ENCODE assay signal across 8 cellular contexts in genomic region chr22:31348009-31348337, GRCh38. TPM values are rescaled to one million over a fixed set of nuclear protein-coding genes. Genes with fewer than 3 reads are reported as not detected.
DNase-seq lines count a peak whose midpoint lies in the region; ATAC-seq, FAIRE-seq and TF ChIP-seq lines count a peak whose summit lies in the region.
"Not testable (repeated sequence)": the region's sequence is repeated elsewhere in the genome, so short reads cannot be mapped to it uniquely, and the experiment has no call there.

No MANE protein-coding gene starts in this region.

- H3K27ac Mint-ChIP-seq in activated naive CD8-positive, alpha-beta T cell treated with anti-CD3 and anti-CD28 coated beads, Interleukin-2, amount 10 ng/mL, durations not matched to agents 7 days and 5 days: peak overlapping the region; percentile 91
- peak overlapping the region; percentile 91 for H3K27ac Mint-ChIP-seq in nephron progenitor cell
- H3K27ac Mint-ChIP-seq in stimulated activated naive CD8-positive, alpha-beta T cell treated with anti-CD3 and anti-CD28 coated beads, Interleukin-15, amount 100 ng/mL, for 72 hours: peak overlapping the region in 1 of 2 donors; percentile 94

- CTCF ChIA-PET in AG04450 (lab: Charles Lee): not testable (repeated sequence)
- CTCF ChIA-PET in H1 (lab: Charles Lee; ENCODE audit: partially characterized antibody): interaction anchor here (1.3 kb wide), 1 partner anchor 15 kb away, joined by 3 read pairs; no protein-coding TSS in a partner anchor

- H3K27me3 Mint-ChIP-seq in activated naive CD8-positive, alpha-beta T cell treated with anti-CD3 and anti-CD28 coated beads, Interleukin-2, amount 10 ng/mL, durations not matched to agents 7 days and 5 days; nephron progenitor cell (ENCODE audit: low read depth, poor library complexity); stimulated activated naive CD8-positive, alpha-beta T cell treated with anti-CD3 and anti-CD28 coated beads, Interleukin-15, amount 100 ng/mL, for 72 hours: not testable (repeated sequence)

- H4K91ac ChIP-seq in H1 (replicated peaks; ENCODE audit: insufficient read length, low read length): peak overlapping the region; percentile 88

- H2BK5ac ChIP-seq in H1 (ENCODE audit: low read depth, low read length): 0 out of 2 replicates have a peak overlapping the region, but pooled peaks have one; percentile 90

- H2AFZ ChIP-seq in H1 (ENCODE audit: low read length): not testable (repeated sequence)

- peaks cover 12% of the 10 kb centered on the region; the same call in 1 of the 2 replicates for H3K36me3 ChIP-seq in SK-N-MC (ENCODE audit: insufficient read depth, low read length)
- peaks cover 0 to 14% (median 0%) of the 10 kb centered on the region in 4 experiments; a peak in 1 of 8 replicates for H3K36me3 ChIP-seq in H1 (ENCODE audit: control insufficient read depth in 2 of 4, insufficient read depth in 4 of 4, low read length in 3 of 4)
- H3K36me3 ChIP-seq in iPS-18a (ENCODE audit: control insufficient read depth, low read depth, low read length): not testable (repeated sequence)

- peak overlapping the region; percentile 98; the same call in 1 of the 2 replicates for H4K8ac ChIP-seq in H1 (ENCODE audit: extremely low read depth, insufficient read depth, low read length)

- H3K4ac ChIP-seq in H1 (replicated peaks; ENCODE audit: insufficient read length, low read depth, low read length): not testable (repeated sequence)

- not testable (repeated sequence) for TF ChIP-seq RAD21 in H1 (IDR thresholded peaks at IDR 0.05 in 1 of 2, conservative IDR thresholded peaks at IDR 0.05 in 1 of 2; ENCODE audit: low read depth in 2 of 2, low read length in 2 of 2)

- H2BK15ac ChIP-seq in H1 (ENCODE audit: low read length): not testable (repeated sequence)

- H3K18ac ChIP-seq in H1 (ENCODE audit: extremely low read depth, low read length): not testable (repeated sequence)

- not testable (repeated sequence) for H3K14ac ChIP-seq in H1 (ENCODE audit: insufficient read length)

- H3K9me3 ChIP-seq in AG04450 (ENCODE audit: control insufficient read depth, insufficient read depth, low read length); SK-N-MC (ENCODE audit: low read depth, low read length); H1 (ENCODE audit: insufficient read depth in 2 of 2, low read depth in 1 of 2, low read length in 1 of 2); iPS-18a (ENCODE audit: control insufficient read depth, low read depth, low read length): not testable (repeated sequence)

- H4K5ac ChIP-seq in H1 (ENCODE audit: insufficient read length, low read depth, low read length): not testable (repeated sequence)

- not testable (repeated sequence) for TF ChIP-seq POLR2A in H1 (IDR thresholded peaks at IDR 0.05; ENCODE audit: control extremely low read depth in 1 of 2, low read depth in 2 of 2, low read length in 2 of 2)

- not testable (repeated sequence) for H2AK5ac ChIP-seq in H1 (ENCODE audit: low read depth, low read length)

- H2BK12ac ChIP-seq in H1 (ENCODE audit: low read depth, low read length): not testable (repeated sequence)

- TF ChIP-seq EP300 in H1 (IDR thresholded peaks at IDR 0.05; ENCODE audit: borderline replicate concordance in 1 of 2, low read depth in 2 of 2, low read length in 2 of 2): not testable (repeated sequence)

- not testable (repeated sequence) for H2BK20ac ChIP-seq in H1 (ENCODE audit: low read length)

- peaks cover 11% of the 10 kb centered on the region for H3K36me3 Mint-ChIP-seq in activated naive CD8-positive, alpha-beta T cell treated with anti-CD3 and anti-CD28 coated beads, Interleukin-2, amount 10 ng/mL, durations not matched to agents 7 days and 5 days
- H3K36me3 Mint-ChIP-seq in nephron progenitor cell (ENCODE audit: low read depth): not testable (repeated sequence)

- H3K4me3 ChIP-seq in AG04450 (ENCODE audit: low read depth, low read length) (peak overlapping the region; percentile 64), HFF-Myc (replicated peaks; ENCODE audit: low read depth, low read length) (peak overlapping the region; percentile 72), SK-N-MC (peak overlapping the region; percentile 81), H1 (ENCODE audit: extremely low read depth in 1 of 4, insufficient read depth in 2 of 4, low read depth in 3 of 4, low read length in 4 of 4) (peak overlapping the region; percentile 73 to 93 (median 84)), iPS-18a (ENCODE audit: low read length) (peak overlapping the region; percentile 89)

- not testable (repeated sequence) for ATAC-seq in activated naive CD8-positive, alpha-beta T cell treated with anti-CD3 and anti-CD28 coated beads, Interleukin-2, amount 10 ng/mL, durations not matched to agents 7 days and 5 days (ENCODE audit: low read depth); stimulated activated naive CD8-positive, alpha-beta T cell treated with anti-CD3 and anti-CD28 coated beads, Interleukin-15, amount 100 ng/mL, for 72 hours

- peak overlapping the region; percentile 31 for H3K27ac ChIP-seq in AG04450 (ENCODE audit: low read depth, low read length)
- H3K27ac ChIP-seq in SK-N-MC: peak overlapping the region; percentile 94; the same call in 1 of the 2 replicates
- H3K27ac ChIP-seq in H1 (ENCODE audit: low read depth, low read length): 0 out of 2 replicates have a peak overlapping the region, but pooled peaks have one; percentile 93
- not testable (repeated sequence) for H3K27ac ChIP-seq in iPS-18a (ENCODE audit: low read length)

- peak overlapping the region; percentile 84 for H3K4me3 Mint-ChIP-seq in activated naive CD8-positive, alpha-beta T cell treated with anti-CD3 and anti-CD28 coated beads, Interleukin-2, amount 10 ng/mL, durations not matched to agents 7 days and 5 days
- H3K4me3 Mint-ChIP-seq in nephron progenitor cell: peak overlapping the region; percentile 87
- peak overlapping the region; percentile 83 to 98 for H3K4me3 Mint-ChIP-seq in stimulated activated naive CD8-positive, alpha-beta T cell treated with anti-CD3 and anti-CD28 coated beads, Interleukin-15, amount 100 ng/mL, for 72 hours

- H3K23ac ChIP-seq in H1 (ENCODE audit: insufficient read length): not testable (repeated sequence)

- H3K4me2 ChIP-seq in H1 (ENCODE audit: insufficient read depth in 1 of 2, low read depth in 2 of 2, low read length in 2 of 2): peak overlapping the region; percentile 88 to 98

- not testable (repeated sequence) for H3K56ac ChIP-seq in H1 (replicated peaks; ENCODE audit: insufficient read length, low read depth, low read length)

- DNase-seq in AG04450 (ENCODE audit: low read depth, low spot score); HFF-Myc (ENCODE audit: extremely low read depth, low read depth); SK-N-MC (ENCODE audit: low read depth, low spot score); activated naive CD8-positive, alpha-beta T cell treated with anti-CD3 and anti-CD28 coated beads, Interleukin-2, amount 10 ng/mL, durations not matched to agents 7 days and 5 days; H1 (ENCODE audit: low read depth in 1 of 2, low spot score in 2 of 2); nephron progenitor cell; stimulated activated naive CD8-positive, alpha-beta T cell treated with anti-CD3 and anti-CD28 coated beads, Interleukin-15, amount 100 ng/mL, for 72 hours: not testable (repeated sequence)

- H3K23me2 ChIP-seq in H1 (ENCODE audit: low read depth, low read length): peaks cover 28% of the 10 kb centered on the region

- H3K9ac ChIP-seq in SK-N-MC (ENCODE audit: insufficient read length) (peak overlapping the region; percentile 89), H1 (replicated peaks in 1 of 4; ENCODE audit: extremely low read depth in 1 of 4, low read depth in 3 of 4, low read length in 3 of 4) (peak overlapping the region in 2 of 4 experiments; percentile 67 to 90; a peak in 3 of 7 replicates), iPS-18a (ENCODE audit: low read length) (peak overlapping the region; percentile 99)

- H3K4me1 ChIP-seq in H1 (replicated peaks in 1 of 4; ENCODE audit: control insufficient read depth in 3 of 4, insufficient read depth in 4 of 4, low read length in 3 of 4): peaks cover 0 to 19% (median 16%) of the 10 kb centered on the region in 4 experiments; a peak in 6 of 7 replicates
- H3K4me1 ChIP-seq in iPS-18a (ENCODE audit: control insufficient read depth, low read depth, low read length): peaks cover 18% of the 10 kb centered on the region

- POLR2A ChIA-PET in AG04450 (lab: Yijun Ruan, JAX) (interaction anchor here (1.1 to 2.2 kb wide), 2 partner anchors 10 to 56 kb away, joined by 3 to 13 read pairs; partner anchors contain the start of gene PIK3IP1), H1 (lab: Charles Lee; ENCODE audit: partially characterized antibody) (interaction anchor here (0.7 to 4.0 kb wide), 16 partner anchors 10 to 144 kb away, joined by 3 to 50 read pairs (median 8); partner anchors contain the start of genes DRG1 and PIK3IP1)
- POLR2A ChIA-PET in activated naive CD8-positive, alpha-beta T cell treated with anti-CD3 and anti-CD28 coated beads, Interleukin-2, amount 10 ng/mL, durations not matched to agents 7 days and 5 days (lab: Charles Lee): interaction anchor here (0.6 to 2.2 kb wide), 6 partner anchors 53 to 408 kb away, joined by 3 to 44 read pairs (median 16); partner anchors contain the start of genes DRG1, MORC2 and TUG1

- not testable (repeated sequence) for H3K27me3 ChIP-seq in AG04450 (ENCODE audit: control insufficient read depth, insufficient read depth, low read length); H1 (replicated peaks in 1 of 4; ENCODE audit: control insufficient read depth in 3 of 4, extremely low read depth in 1 of 4, insufficient read depth in 3 of 4, low read length in 3 of 4); iPS-18a (ENCODE audit: control insufficient read depth, insufficient read depth, low read length)

- not testable (repeated sequence) for H2BK120ac ChIP-seq in H1 (replicated peaks; ENCODE audit: low read depth, low read length)

- H3K4me1 Mint-ChIP-seq in activated naive CD8-positive, alpha-beta T cell treated with anti-CD3 and anti-CD28 coated beads, Interleukin-2, amount 10 ng/mL, durations not matched to agents 7 days and 5 days: peaks cover 25% of the 10 kb centered on the region
- peaks cover 38% of the 10 kb centered on the region for H3K4me1 Mint-ChIP-seq in nephron progenitor cell
- H3K4me1 Mint-ChIP-seq in stimulated activated naive CD8-positive, alpha-beta T cell treated with anti-CD3 and anti-CD28 coated beads, Interleukin-15, amount 100 ng/mL, for 72 hours: peaks cover 29% of the 10 kb centered on the region

- H4K20me1 ChIP-seq in H1 (replicated peaks in 1 of 2; ENCODE audit: control insufficient read depth in 1 of 2, insufficient read depth in 2 of 2, low read length in 2 of 2): not testable (repeated sequence)

- not testable (repeated sequence) for H3K9me3 Mint-ChIP-seq in activated naive CD8-positive, alpha-beta T cell treated with anti-CD3 and anti-CD28 coated beads, Interleukin-2, amount 10 ng/mL, durations not matched to agents 7 days and 5 days; nephron progenitor cell; stimulated activated naive CD8-positive, alpha-beta T cell treated with anti-CD3 and anti-CD28 coated beads, Interleukin-15, amount 100 ng/mL, for 72 hours

- TF ChIP-seq CTCF in AG04450 (IDR thresholded peaks at IDR 0.05; ENCODE audit: low read depth, low read length); HFF-Myc (IDR thresholded peaks at IDR 0.05; ENCODE audit: low read depth, low read length, missing control alignments); H1 (IDR thresholded peaks at IDR 0.05; ENCODE audit: control extremely low read depth in 1 of 3, insufficient read depth in 1 of 3, low read depth in 1 of 3, low read length in 3 of 3); nephron progenitor cell (IDR thresholded peaks at IDR 0.05): not testable (repeated sequence)

- WGBS in H1 (ENCODE audit: extremely low coverage in 1 of 2, insufficient coverage in 1 of 2, insufficient read length in 1 of 2, insufficient replicate concordance in 2 of 2, low coverage in 1 of 2, low lambda C conversion rate in 2 of 2, missing lambda C conversion rate in 1 of 2), 2 experiments: 88% methylated on average over 16 of the region's 16 CpGs; no CpG with 5 or more reads in 1 of the 2 experiments

- H3K79me2 ChIP-seq in H1 (ENCODE audit: control insufficient read depth in 1 of 2, insufficient read depth in 2 of 2, low read length in 2 of 2): peaks cover 0 to 23% of the 10 kb centered on the region in 2 experiments; a peak in 2 of 4 replicates

- FAIRE-seq in H1 (lab: Jason Lieb, UNC): not testable (repeated sequence)

- not testable (repeated sequence) for H3K79me1 ChIP-seq in H1 (ENCODE audit: low read depth, low read length)

RNA-seq across cellular contexts. Expression of gene PATZ1, which starts 1.8 kb away (rescaled TPM):
- polyA plus RNA-seq in AG04450 (2011; rRNA removed) (9.9 and 13.3 TPM in 2 replicates), H1 (2011; rRNA removed) (62.1 and 77.5 TPM in 2 replicates)
- polyA minus RNA-seq in AG04450 (2011; rRNA and poly(A)+ RNA removed): 24.5 and 26.7 TPM in 2 replicates
- 10 to 100 TPM; 36.2 to 37.2 TPM for total RNA-seq in activated naive CD8-positive, alpha-beta T cell treated with anti-CD3 and anti-CD28 coated beads, Interleukin-2, amount 10 ng/mL, durations not matched to agents 7 days and 5 days
- 70.8 and 70.9 TPM in 2 replicates for total RNA-seq in H1 (2021; fragmentation: NEBNext Ultra II Directional; extraction: Animal tissue kit (Norgen Biotek cat#: 25700))
- 58.1 TPM for polyA plus RNA-seq in H1 (2011; cell fraction: cytosol; rRNA removed)
- 111 TPM for polyA plus RNA-seq in H1 (2011; cell fraction: nucleus; rRNA removed)
- 60.7 to 70.0 TPM (median 64.4 TPM) in 4 replicates for polyA plus RNA-seq in H1 (2012, experiment 1 of 2)
- 76.3 TPM for polyA plus RNA-seq in H1 (2012, experiment 2 of 2)
- 36.5 TPM for polyA plus RNA-seq in H1 (2013, experiment 1 of 2)
- polyA plus RNA-seq in H1 (2013, experiment 2 of 2): 33.9 TPM
- polyA minus RNA-seq in H1 (2011; rRNA and poly(A)+ RNA removed): 78.5 and 89.3 TPM in 2 replicates
- 69.9 TPM for polyA minus RNA-seq in H1 (2011; cell fraction: cytosol; rRNA and poly(A)+ RNA removed)
- polyA minus RNA-seq in H1 (2011; cell fraction: nucleus; rRNA and poly(A)+ RNA removed): 74.8 TPM

RNA-seq across cellular contexts. Expression of gene DRG1, which starts 51.4 kb away (rescaled TPM):
- polyA plus RNA-seq in AG04450 (2011; rRNA removed): 90.8 and 108 TPM in 2 replicates
- polyA minus RNA-seq in AG04450 (2011; rRNA and poly(A)+ RNA removed): 65.1 and 76.9 TPM in 2 replicates
- total RNA-seq in activated naive CD8-positive, alpha-beta T cell treated with anti-CD3 and anti-CD28 coated beads, Interleukin-2, amount 10 ng/mL, durations not matched to agents 7 days and 5 days: 10 to 100 TPM; 71.9 to 87.8 TPM
- total RNA-seq in H1 (2021; fragmentation: NEBNext Ultra II Directional; extraction: Animal tissue kit (Norgen Biotek cat#: 25700)): 70.8 and 81.9 TPM in 2 replicates
- polyA plus RNA-seq in H1 (2011; rRNA removed): 27.2 and 45.3 TPM in 2 replicates
- 69.1 TPM for polyA plus RNA-seq in H1 (2011; cell fraction: cytosol; rRNA removed)
- polyA plus RNA-seq in H1 (2011; cell fraction: nucleus; rRNA removed): 20.8 TPM
- polyA plus RNA-seq in H1 (2012, experiment 1 of 2): 91.7 to 120 TPM (median 96.6 TPM) in 4 replicates
- 27.6 TPM for polyA plus RNA-seq in H1 (2012, experiment 2 of 2)
- 51.1 TPM for polyA plus RNA-seq in H1 (2013, experiment 1 of 2)
- 55.9 TPM for polyA plus RNA-seq in H1 (2013, experiment 2 of 2)
- 79.6 and 83.0 TPM in 2 replicates for polyA minus RNA-seq in H1 (2011; rRNA and poly(A)+ RNA removed)
- 58.8 TPM for polyA minus RNA-seq in H1 (2011; cell fraction: cytosol; rRNA and poly(A)+ RNA removed)
- polyA minus RNA-seq in H1 (2011; cell fraction: nucleus; rRNA and poly(A)+ RNA removed): 39.2 TPM

RNA-seq across cellular contexts. Expression of gene PIK3IP1, which starts 55.7 kb away (rescaled TPM):
- polyA plus RNA-seq in AG04450 (2011; rRNA removed) (23.3 and 23.8 TPM in 2 replicates), H1 (2011; rRNA removed) (0.66 and 1.00 TPM in 2 replicates)
- 15.6 and 22.2 TPM in 2 replicates for polyA minus RNA-seq in AG04450 (2011; rRNA and poly(A)+ RNA removed)
- total RNA-seq in activated naive CD8-positive, alpha-beta T cell treated with anti-CD3 and anti-CD28 coated beads, Interleukin-2, amount 10 ng/mL, durations not matched to agents 7 days and 5 days: 100 to 1,000 TPM; 110 to 125 TPM
- 1.3 and 1.5 TPM in 2 replicates for total RNA-seq in H1 (2021; fragmentation: NEBNext Ultra II Directional; extraction: Animal tissue kit (Norgen Biotek cat#: 25700))
- polyA plus RNA-seq in H1 (2011; cell fraction: cytosol; rRNA removed): 1.7 TPM
- 1.8 TPM for polyA plus RNA-seq in H1 (2011; cell fraction: nucleus; rRNA removed)
- 0.94 to 1.4 TPM (median 1.2 TPM) in 4 replicates for polyA plus RNA-seq in H1 (2012, experiment 1 of 2)
- polyA plus RNA-seq in H1 (2012, experiment 2 of 2): 0.79 TPM
- polyA plus RNA-seq in H1 (2013, experiment 1 of 2): 0.95 TPM
- 1.3 TPM for polyA plus RNA-seq in H1 (2013, experiment 2 of 2)
- 0.46 and 0.76 TPM in 2 replicates for polyA minus RNA-seq in H1 (2011; rRNA and poly(A)+ RNA removed)
- polyA minus RNA-seq in H1 (2011; cell fraction: cytosol; rRNA and poly(A)+ RNA removed): 2.1 TPM
- polyA minus RNA-seq in H1 (2011; cell fraction: nucleus; rRNA and poly(A)+ RNA removed): 3.9 TPM

Comparison
In these comparisons a context has a peak if more than half of its experiments do, and no peak if none do; other contexts are left out.
1. RNA of gene PIK3IP1, which starts 55.7 kb away (total RNA-seq): 110 to 125 TPM in activated naive CD8-positive, alpha-beta T cell treated with anti-CD3 and anti-CD28 coated beads, Interleukin-2, amount 10 ng/mL, durations not matched to agents 7 days and 5 days; 1.3 to 1.5 TPM in H1; every median in the first group is over 10 times any median in the second.
2. Peak in every context shown above with its lines, with median percentiles within 50 percentile points of each other: H3K4me3 ChIP-seq and H3K4me3 Mint-ChIP-seq.